Comparison of ENCODE assay signal across 14 cellular contexts in the genomic region with DNA sequence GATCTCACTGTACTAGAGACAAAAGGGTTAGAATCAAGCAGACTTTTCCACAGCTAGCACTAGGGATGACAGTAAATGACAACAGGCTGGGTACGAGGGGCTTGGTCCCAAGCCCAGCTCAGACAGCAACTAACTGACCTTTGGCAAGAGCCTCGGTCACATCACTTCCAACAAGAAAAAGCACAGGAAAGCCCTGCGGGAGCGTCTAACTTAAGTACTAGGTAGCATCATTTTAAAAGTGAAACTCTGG. TPM values are rescaled to one million over a fixed set of nuclear protein-coding genes. Genes with fewer than 3 reads are reported as not detected.
DNase-seq lines count a peak whose midpoint lies in the region; ATAC-seq and TF ChIP-seq lines count a peak whose summit lies in the region.
"Had no signal": no experiment of that assay in that cellular context is flagged by ENCODE, and none has a peak within 500 bp of the region (broad histone marks: within the 10 kb centered on the region; RNA-seq: fewer than 3 reads in every experiment).

No MANE protein-coding gene starts in this region.

- TF ChIP-seq CTCF in Peyer's patch (IDR thresholded peaks at IDR 0.05) (no peak), tibial nerve (IDR thresholded peaks at IDR 0.05) (no peak)

- peaks cover 0 to 2% of the 10 kb centered on the region in 2 donors for H3K9me3 Mint-ChIP-seq in activated T-cell treated with anti-CD3 and anti-CD28 coated beads, Interleukin-2, amount 50 U/mL, for 72 hours

- peaks cover 0 to 3% of the 10 kb centered on the region in 2 donors for H3K36me3 Mint-ChIP-seq in activated T-cell treated with anti-CD3 and anti-CD28 coated beads, Interleukin-2, amount 50 U/mL, for 72 hours (ENCODE audit: insufficient read depth in 2 of 2)
- H3K36me3 Mint-ChIP-seq: activated naive CD4-positive, alpha-beta T cell treated with anti-CD3 and anti-CD28 coated beads, Interleukin-2, amount 50 U/mL, for 72 hours had no signal

- H3K4me1 ChIP-seq in Peyer's patch (peaks cover 0 to 62% (median 12%) of the 10 kb centered on the region in 4 donors), duodenal mucosa (ENCODE audit: control insufficient read depth in 1 of 2, insufficient read depth in 2 of 2, low read length in 2 of 2) (peaks cover 57 to 60% of the 10 kb centered on the region in 2 donors), mucosa of rectum (ENCODE audit: control insufficient read depth in 2 of 2, insufficient read depth in 2 of 2, low read length in 2 of 2) (peaks cover 67 to 86% of the 10 kb centered on the region in 2 donors), tibial nerve (peaks cover 0 to 51% (median 32%) of the 10 kb centered on the region in 4 donors)

- H3K9ac ChIP-seq in duodenal mucosa (ENCODE audit: low read depth in 1 of 2, low read length in 2 of 2), result peak overlapping the region; percentile 70 to 73
- peak overlapping the region; percentile 79 to 85 for H3K9ac ChIP-seq in mucosa of rectum (ENCODE audit: low read depth in 1 of 2, low read length in 2 of 2)
- H3K9ac ChIP-seq: KMS-11 had no signal

- no peak overlapping the region for H3K27ac Mint-ChIP-seq in activated T-cell treated with anti-CD3 and anti-CD28 coated beads, Interleukin-2, amount 50 U/mL, for 72 hours
- H3K27ac Mint-ChIP-seq: activated naive CD4-positive, alpha-beta T cell treated with anti-CD3 and anti-CD28 coated beads, Interleukin-2, amount 50 U/mL, for 72 hours had no signal

- no peak for ATAC-seq in GM21526 (IDR thresholded peaks at IDR 0.05; ENCODE audit: low FRiP score, unreplicated experiment)
- no peak for ATAC-seq in activated T-cell treated with anti-CD3 and anti-CD28 coated beads, Interleukin-2, amount 50 U/mL, for 72 hours (replicated peaks in 1 of 2)
- no peak for ATAC-seq in HG02981 (IDR thresholded peaks at IDR 0.05; ENCODE audit: unreplicated experiment)
- ATAC-seq: activated naive CD4-positive, alpha-beta T cell treated with anti-CD3 and anti-CD28 coated beads, Interleukin-2, amount 50 U/mL, for 72 hours had no signal

- H3K4me3 Mint-ChIP-seq in activated T-cell treated with anti-CD3 and anti-CD28 coated beads, Interleukin-2, amount 50 U/mL, for 72 hours, result no peak overlapping the region

- peaks cover 24% of the 10 kb centered on the region for H3K4me1 Mint-ChIP-seq in activated T-cell treated with anti-CD3 and anti-CD28 coated beads, Interleukin-2, amount 50 U/mL, for 72 hours (ENCODE audit: low read depth)

- TF ChIP-seq EP300 in tibial nerve (IDR thresholded peaks at IDR 0.05), result no peak

- no peak for TF ChIP-seq POLR2A in Peyer's patch (IDR thresholded peaks at IDR 0.05)
- TF ChIP-seq POLR2A in tibial nerve (IDR thresholded peaks at IDR 0.05), result no peak

- WGBS in tibial nerve, 2 donors, result 10 to 22% methylated on average over 4 of the region's 4 CpGs

- H3K27ac ChIP-seq in Peyer's patch (peak overlapping the region in 3 of 4 donors; percentile 86 to 97 (median 96)), duodenal mucosa (ENCODE audit: low read depth, low read length) (peak overlapping the region; percentile 96), mucosa of rectum (ENCODE audit: low read depth in 2 of 2, low read length in 2 of 2) (peak overlapping the region; percentile 97 to 99), tibial nerve (peak overlapping the region; percentile 43 to 82 (median 78))
- H3K27ac ChIP-seq: KMS-11, SK-N-MC had no signal

- peak overlapping the region in 2 of 4 donors; percentile 27 to 31 for H3K4me3 ChIP-seq in Peyer's patch
- H3K4me3 ChIP-seq in duodenal mucosa (ENCODE audit: low read depth in 1 of 2, low read length in 2 of 2), result peak overlapping the region; percentile 38 to 42
- peak overlapping the region; percentile 31 to 64 for H3K4me3 ChIP-seq in mucosa of rectum (ENCODE audit: low read length in 2 of 2)
- H3K4me3 ChIP-seq in tibial nerve, result peak overlapping the region in 3 of 4 donors; percentile 3 to 35 (median 10)
- H3K4me3 ChIP-seq: SK-N-MC had no signal

- DNase-seq in Peyer's patch, result no peak
- DNase-seq in tibial nerve (ENCODE audit: low spot score in 2 of 2), result no peak
- no peak for DNase-seq in NCI-H2029 (lab: John Stamatoyannopoulos, UW)
- DNase-seq in activated T-cell treated with anti-CD3 and anti-CD28 coated beads, Interleukin-2, amount 50 U/mL, for 72 hours, result no peak
- DNase-seq: activated CD4-positive, alpha-beta T cell treated with anti-CD3 and anti-CD28 coated beads for 4 hours; NCI-H446 treated with DMSO at 0.1 percent for 48 hours had no signal

- H3K9me3 ChIP-seq in Peyer's patch, result no peaks in the 10 kb centered on the region
- H3K9me3 ChIP-seq in duodenal mucosa (ENCODE audit: control insufficient read depth in 1 of 2, low read length in 2 of 2), result peaks cover 0 to 3% of the 10 kb centered on the region in 2 donors
- H3K9me3 ChIP-seq in mucosa of rectum (ENCODE audit: control insufficient read depth in 2 of 2, low read length in 2 of 2), result no peaks in the 10 kb centered on the region
- H3K9me3 ChIP-seq in tibial nerve, result peaks cover 0 to 14% (median 2%) of the 10 kb centered on the region in 4 donors

- H3K27me3 ChIP-seq in Peyer's patch (no peaks in the 10 kb centered on the region), duodenal mucosa (ENCODE audit: control insufficient read depth in 1 of 2, insufficient read depth in 2 of 2, low read length in 2 of 2) (no peaks in the 10 kb centered on the region), mucosa of rectum (ENCODE audit: control insufficient read depth in 2 of 2, insufficient read depth in 2 of 2, low read length in 2 of 2) (no peaks in the 10 kb centered on the region), tibial nerve (no peaks in the 10 kb centered on the region)

- H3K36me3 ChIP-seq in Peyer's patch, result no peaks in the 10 kb centered on the region
- no peaks in the 10 kb centered on the region for H3K36me3 ChIP-seq in duodenal mucosa (ENCODE audit: control insufficient read depth in 1 of 2, insufficient read depth in 2 of 2, low read length in 2 of 2)
- H3K36me3 ChIP-seq in mucosa of rectum (ENCODE audit: control insufficient read depth in 2 of 2, insufficient read depth in 2 of 2, low read length in 2 of 2), result no peaks in the 10 kb centered on the region
- H3K36me3 ChIP-seq in tibial nerve, result no peaks in the 10 kb centered on the region

- peaks cover 6% of the 10 kb centered on the region for H3K27me3 Mint-ChIP-seq in activated T-cell treated with anti-CD3 and anti-CD28 coated beads, Interleukin-2, amount 50 U/mL, for 72 hours (ENCODE audit: low read depth)

RNA-seq across cellular contexts. Expression of a gene that starts 22.8 kb away (rescaled TPM):
- total RNA-seq in Peyer's patch (not detected), tibial nerve (not detected)
- total RNA-seq in activated T-cell treated with anti-CD3 and anti-CD28 coated beads, Interleukin-2, amount 50 U/mL, for 72 hours, result not detected
- total RNA-seq: activated naive CD4-positive, alpha-beta T cell treated with anti-CD3 and anti-CD28 coated beads, Interleukin-2, amount 50 U/mL, for 72 hours; liver had no signal

RNA-seq across cellular contexts. Expression of a gene that starts 48.2 kb away (rescaled TPM):
- total RNA-seq in Peyer's patch, result not detected
- total RNA-seq in tibial nerve, result not detected
- total RNA-seq in activated T-cell treated with anti-CD3 and anti-CD28 coated beads, Interleukin-2, amount 50 U/mL, for 72 hours, result not detected
- total RNA-seq: activated naive CD4-positive, alpha-beta T cell treated with anti-CD3 and anti-CD28 coated beads, Interleukin-2, amount 50 U/mL, for 72 hours; liver had no signal
